ENCODE assay signal across 2 cellular contexts in the genomic region with DNA sequence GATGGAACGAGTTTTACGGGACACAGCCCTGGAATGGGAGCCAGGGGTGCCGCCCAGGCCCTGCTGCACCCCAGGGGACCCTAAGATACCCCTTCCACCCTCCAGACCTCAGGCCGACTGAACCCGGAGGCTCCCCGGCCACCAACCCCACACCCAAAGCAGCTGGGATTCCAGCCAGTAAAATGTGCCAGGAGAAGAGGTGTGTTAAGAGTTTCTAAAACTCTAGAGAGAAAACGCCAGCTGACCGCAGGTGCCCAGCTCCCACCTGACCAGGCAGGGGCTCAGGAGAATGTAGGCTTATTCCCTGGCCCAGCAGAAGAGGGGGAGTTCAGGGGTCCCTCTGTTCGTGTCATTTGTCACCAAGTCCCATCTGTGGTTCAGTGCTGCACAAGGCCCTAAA.
A peak's percentile ranks its signal among the peaks of the same experiment; 100 is the strongest.
TF ChIP-seq lines count a peak whose summit lies in the region.

No MANE protein-coding gene starts in this region.

TF ChIP-seq in K562, 482 proteins besides CTCF, POLR2A, EP300 and RAD21:
- no peak for TF ChIP-seq CBFA2T3 (IDR thresholded peaks at IDR 0.05)
- TF ChIP-seq RBM22 (IDR thresholded peaks at IDR 0.05; ENCODE audit: low read depth, low read length, poor library complexity, severe bottlenecking), result peak; percentile 1
TF ChIP-seq in K562: peak in this region for 1.

TF ChIP-seq in HEK293T, 16 proteins besides CTCF, POLR2A, EP300 and RAD21:
- no peak for TF ChIP-seq HDGF (IDR thresholded peaks at IDR 0.05; ENCODE audit: borderline replicate concordance)
- TF ChIP-seq L3MBTL2 (conservative IDR thresholded peaks at IDR 0.05), result no peak
- TF ChIP-seq SUZ12 (IDR thresholded peaks at IDR 0.05), result no peak
- no peak for TF ChIP-seq ZNF384 (IDR thresholded peaks at IDR 0.05)
- no peak for TF ChIP-seq BHLHE40 (IDR thresholded peaks at IDR 0.05; ENCODE audit: borderline replicate concordance)
- no peak for TF ChIP-seq FOXM1 (IDR thresholded peaks at IDR 0.05; ENCODE audit: borderline replicate concordance)
- no peak for TF ChIP-seq CTBP1 (IDR thresholded peaks at IDR 0.05; ENCODE audit: borderline replicate concordance)
- no peak for TF ChIP-seq ELF4 (IDR thresholded peaks at IDR 0.05)
- TF ChIP-seq LEF1 (IDR thresholded peaks at IDR 0.05; ENCODE audit: borderline replicate concordance), result no peak
- TF ChIP-seq SP1 (IDR thresholded peaks at IDR 0.05), result no peak
- TF ChIP-seq, protein P1, sequence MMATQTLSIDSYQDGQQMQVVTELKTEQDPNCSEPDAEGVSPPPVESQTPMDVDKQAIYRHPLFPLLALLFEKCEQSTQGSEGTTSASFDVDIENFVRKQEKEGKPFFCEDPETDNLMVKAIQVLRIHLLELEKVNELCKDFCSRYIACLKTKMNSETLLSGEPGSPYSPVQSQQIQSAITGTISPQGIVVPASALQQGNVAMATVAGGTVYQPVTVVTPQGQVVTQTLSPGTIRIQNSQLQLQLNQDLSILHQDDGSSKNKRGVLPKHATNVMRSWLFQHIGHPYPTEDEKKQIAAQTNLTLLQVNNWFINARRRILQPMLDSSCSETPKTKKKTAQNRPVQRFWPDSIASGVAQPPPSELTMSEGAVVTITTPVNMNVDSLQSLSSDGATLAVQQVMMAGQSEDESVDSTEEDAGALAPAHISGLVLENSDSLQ (IDR thresholded peaks at IDR 0.05), result no peak
- no peak for TF ChIP-seq NFRKB (IDR thresholded peaks at IDR 0.05)
- TF ChIP-seq FOXA1 (IDR thresholded peaks at IDR 0.05), result no peak
- TF ChIP-seq FOXK2 (IDR thresholded peaks at IDR 0.05), result no peak
- no peak for TF ChIP-seq TARDBP (IDR thresholded peaks at IDR 0.05)
- no peak for TF ChIP-seq ARNT (IDR thresholded peaks at IDR 0.05)
TF ChIP-seq in HEK293T: peak in this region for 0.
